In genomic region chr2:141381946-141382345, GRCh38 we compare ENCODE assay signal across 1 cellular context.
TF ChIP-seq lines count a peak whose summit lies in the region.

No MANE protein-coding gene starts in this region.

TF ChIP-seq in H1, 55 proteins besides CTCF, POLR2A, EP300 and RAD21 (continued from another document):
- TF ChIP-seq BRCA1 (IDR thresholded peaks at IDR 0.05; ENCODE audit: low read depth, low read length), result no peak
- no peak for TF ChIP-seq JUND (IDR thresholded peaks at IDR 0.05; ENCODE audit: low read length)
- TF ChIP-seq ZNF274 (IDR thresholded peaks at IDR 0.05; ENCODE audit: borderline replicate concordance, extremely low read depth, low read length), result no peak
- TF ChIP-seq SIRT6 (IDR thresholded peaks at IDR 0.05; ENCODE audit: low read length), result no peak
- TF ChIP-seq, protein P1, sequence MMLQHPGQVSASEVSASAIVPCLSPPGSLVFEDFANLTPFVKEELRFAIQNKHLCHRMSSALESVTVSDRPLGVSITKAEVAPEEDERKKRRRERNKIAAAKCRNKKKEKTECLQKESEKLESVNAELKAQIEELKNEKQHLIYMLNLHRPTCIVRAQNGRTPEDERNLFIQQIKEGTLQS (IDR thresholded peaks at IDR 0.05; ENCODE audit: insufficient read depth, low read depth, low read length), result no peak
- no peak for TF ChIP-seq EGR1 (IDR thresholded peaks at IDR 0.05; ENCODE audit: borderline replicate concordance, low read depth, low read length)
- TF ChIP-seq BCL11A (IDR thresholded peaks at IDR 0.05; ENCODE audit: low read depth in 2 of 2, low read length in 2 of 2), result no peak
- TF ChIP-seq SAP30 (IDR thresholded peaks at IDR 0.05; ENCODE audit: insufficient read depth, insufficient replicate concordance, low read length), result no peak
- TF ChIP-seq SIN3A (conservative IDR thresholded peaks at IDR 0.05 in 1 of 2, IDR thresholded peaks at IDR 0.05 in 1 of 2; ENCODE audit: low read depth in 1 of 2, low read length in 2 of 2), result no peak
- TF ChIP-seq TCF12 (IDR thresholded peaks at IDR 0.05; ENCODE audit: low read depth, low read length), result no peak
- no peak for TF ChIP-seq RNF2 (IDR thresholded peaks at IDR 0.05; ENCODE audit: borderline replicate concordance, low read depth, low read length, missing control alignments, poor library complexity, severe bottlenecking)
